ENCODE assay signal across 33 cellular contexts in the genomic region with DNA sequence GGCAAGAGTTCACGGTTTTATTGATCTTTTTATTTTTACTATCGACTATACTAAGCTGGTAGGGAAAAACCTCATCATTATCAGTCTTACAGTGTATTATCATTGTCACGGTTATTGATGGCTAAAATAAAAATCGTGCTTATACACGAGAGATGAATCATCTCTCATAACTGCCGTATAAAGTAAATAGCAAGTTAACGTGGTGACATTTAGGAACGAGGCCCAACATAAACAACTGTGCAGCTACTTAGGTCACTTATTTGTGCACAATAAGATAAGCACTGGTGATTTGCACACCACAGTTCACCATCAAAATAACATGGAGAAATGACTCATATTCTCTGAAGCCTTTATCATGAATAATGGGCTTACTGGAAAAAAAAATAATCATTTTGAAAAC.
DNase-seq lines count a peak whose midpoint lies in the region; ATAC-seq, FAIRE-seq and TF ChIP-seq lines count a peak whose summit lies in the region.
"Had no signal": no experiment of that assay in that cellular context is flagged by ENCODE, and none has a peak within 500 bp of the region (broad histone marks: within the 10 kb centered on the region; RNA-seq: fewer than 3 reads in every experiment).

No MANE protein-coding gene starts in this region.

- H3K36me3 ChIP-seq in BLaER1 (no peaks in the 10 kb centered on the region), astrocyte (ENCODE audit: insufficient read depth, low read length) (no peaks in the 10 kb centered on the region)
- H3K36me3 ChIP-seq: esophagus muscularis mucosa, gastroesophageal sphincter, lower lobe of right lung, neutrophil, prostate gland, right lobe of liver, stomach, uterus had no signal

- H3K4me3 ChIP-seq in BLaER1 = no peak overlapping the region
- no peak overlapping the region for H3K4me3 ChIP-seq in astrocyte (ENCODE audit: insufficient read depth, low read depth, low read length)
- H3K4me3 ChIP-seq in fibroblast of the aortic adventitia (ENCODE audit: low read depth, low read length) = no peak overlapping the region
- H3K4me3 ChIP-seq: body of pancreas, dorsolateral prefrontal cortex, esophagus muscularis mucosa, gastroesophageal sphincter, lower lobe of right lung, prostate gland, right lobe of liver, stomach, uterus had no signal

- H3K4me2 ChIP-seq in BLaER1 = peak overlapping the region; percentile 43
- peak overlapping the region; percentile 8 for H3K4me2 ChIP-seq in astrocyte (ENCODE audit: low read length)

- no peaks in the 10 kb centered on the region for H3K79me2 ChIP-seq in astrocyte (ENCODE audit: insufficient read depth, low read length)

- TF ChIP-seq CTCF in astrocyte (IDR thresholded peaks at IDR 0.05; ENCODE audit: insufficient read depth, low read depth, low read length) (no peak), fibroblast of the aortic adventitia (IDR thresholded peaks at IDR 0.05; ENCODE audit: insufficient read depth, low read length) (no peak)

- H4K20me1 ChIP-seq in BLaER1 (no peaks in the 10 kb centered on the region), astrocyte (ENCODE audit: insufficient read depth, low read length) (no peaks in the 10 kb centered on the region)

- peaks cover 26% of the 10 kb centered on the region for H3K4me1 Mint-ChIP-seq in astrocyte (ENCODE audit: low read depth, unreplicated experiment)
- H3K4me1 Mint-ChIP-seq: activated B cell treated with CpG ODN at 0.5 μM for 24 hours; IgD-negative memory B cell; naive thymus-derived CD4-positive, alpha-beta T cell; T-cell had no signal

- H3K9me3 ChIP-seq in BLaER1 (no peaks in the 10 kb centered on the region), astrocyte (ENCODE audit: insufficient read depth, low read depth, low read length) (no peaks in the 10 kb centered on the region)
- H3K9me3 ChIP-seq: body of pancreas, esophagus muscularis mucosa, gastroesophageal sphincter, lower lobe of right lung, neutrophil, prostate gland, right lobe of liver, stomach, uterus had no signal

- H2AFZ ChIP-seq in astrocyte (ENCODE audit: low read depth, low read length) = no peak overlapping the region

- H3K4me1 ChIP-seq in BLaER1 (peaks cover 22% of the 10 kb centered on the region), astrocyte (ENCODE audit: insufficient read depth, low read length) (peaks cover 11% of the 10 kb centered on the region)
- H3K4me1 ChIP-seq: body of pancreas, esophagus muscularis mucosa, gastroesophageal sphincter, lower lobe of right lung, prostate gland, right lobe of liver, stomach, uterus had no signal

- no peaks in the 10 kb centered on the region for H3K27me3 Mint-ChIP-seq in astrocyte (ENCODE audit: low read depth, unreplicated experiment)
- H3K27me3 Mint-ChIP-seq: activated B cell treated with CpG ODN at 0.5 μM for 24 hours; IgD-negative memory B cell; naive thymus-derived CD4-positive, alpha-beta T cell; T-cell had no signal

- POLR2A ChIA-PET in HEK293T (lab: Yijun Ruan, JAX) = no interaction called here

- no peak overlapping the region for H3K27ac Mint-ChIP-seq in astrocyte (ENCODE audit: unreplicated experiment)
- H3K27ac Mint-ChIP-seq: activated B cell treated with CpG ODN at 0.5 μM for 24 hours; activated T-cell treated with anti-CD3 and anti-CD28 coated beads, Interleukin-2, amount 50 U/mL, for 72 hours; IgD-negative memory B cell; naive thymus-derived CD4-positive, alpha-beta T cell; T-cell had no signal

- FAIRE-seq in astrocyte (lab: Jason Lieb, UNC) = peak; percentile 76
- FAIRE-seq: endometrium, H54 had no signal

- no peak overlapping the region for H3K9ac ChIP-seq in BLaER1
- H3K9ac ChIP-seq in astrocyte (ENCODE audit: low read length) = no peak overlapping the region

- H3K36me3 Mint-ChIP-seq in astrocyte (ENCODE audit: low read depth, unreplicated experiment) = no peaks in the 10 kb centered on the region
- H3K36me3 Mint-ChIP-seq: IgD-negative memory B cell; naive thymus-derived CD4-positive, alpha-beta T cell; T-cell had no signal

- H3K27me3 ChIP-seq in BLaER1 = no peaks in the 10 kb centered on the region
- H3K27me3 ChIP-seq in astrocyte (ENCODE audit: insufficient read depth, low read length) = no peaks in the 10 kb centered on the region
- H3K27me3 ChIP-seq: body of pancreas, esophagus muscularis mucosa, gastroesophageal sphincter, neutrophil, right lobe of liver, stomach, uterus had no signal

- DNase-seq in HEK293T (ENCODE audit: extremely low spot score) (no peak), astrocyte (ENCODE audit: low read depth) (peak; percentile 91), fibroblast of the aortic adventitia (ENCODE audit: low read depth) (peak; percentile 78), NCI-H1930 (lab: John Stamatoyannopoulos, UW) (no peak)
- no peak for DNase-seq in activated CD8-positive, alpha-beta memory T cell treated with anti-CD3 and anti-CD28 coated beads for 24 hours
- DNase-seq: activated B cell treated with CpG ODN at 0.5 μM for 24 hours; activated T-cell treated with anti-CD3 and anti-CD28 coated beads, Interleukin-2, amount 50 U/mL, for 72 hours; body of pancreas; DMS153; dorsolateral prefrontal cortex; lower lobe of right lung; naive thymus-derived CD4-positive, alpha-beta T cell; NCI-H1048; NCI-H1694 treated with DMSO at 0.1 percent for 48 hours; NCI-H2171; NCI-H510A; right lobe of liver; stimulated activated CD4-positive, alpha-beta T cell treated with anti-CD3 and anti-CD28 coated beads, Interleukin-12 subunit alpha, Interleukin-12 subunit beta, amount 100 ng/mL, for 4 hours; stimulated activated CD4-positive, alpha-beta T cell treated with anti-CD3 and anti-CD28 coated beads, Interleukin-4, amount 100 ng/mL, for 1 hour; stomach; T-cell; uterus had no signal

- CTCF ChIA-PET in HEK293T (lab: Yijun Ruan, JAX) = no interaction called here

- H3K27ac ChIP-seq in BLaER1 (no peak overlapping the region), astrocyte (ENCODE audit: low read depth, low read length) (peak overlapping the region; percentile 42)
- H3K27ac ChIP-seq: body of pancreas, dorsolateral prefrontal cortex, esophagus muscularis mucosa, gastroesophageal sphincter, lower lobe of right lung, neutrophil, prostate gland, right lobe of liver, RWPE1, stomach, uterus had no signal

- no peak for ATAC-seq in HG03571 (IDR thresholded peaks at IDR 0.05; ENCODE audit: unreplicated experiment)
- ATAC-seq in HG03139 (IDR thresholded peaks at IDR 0.05; ENCODE audit: unreplicated experiment) = no peak
- ATAC-seq: activated T-cell treated with anti-CD3 and anti-CD28 coated beads, Interleukin-2, amount 50 U/mL, for 72 hours; body of pancreas; gastroesophageal sphincter; lower lobe of right lung; naive thymus-derived CD4-positive, alpha-beta T cell; right lobe of liver; T-cell had no signal

- H3K9me3 Mint-ChIP-seq in astrocyte (ENCODE audit: unreplicated experiment) = no peaks in the 10 kb centered on the region

- H3K4me3 Mint-ChIP-seq in astrocyte (ENCODE audit: unreplicated experiment) = no peak overlapping the region
- H3K4me3 Mint-ChIP-seq: activated B cell treated with CpG ODN at 0.5 μM for 24 hours; activated T-cell treated with anti-CD3 and anti-CD28 coated beads, Interleukin-2, amount 50 U/mL, for 72 hours; IgD-negative memory B cell; naive thymus-derived CD4-positive, alpha-beta T cell; T-cell had no signal

TF ChIP-seq in HEK293T, 16 proteins besides CTCF, POLR2A, EP300 and RAD21:
- no peak for TF ChIP-seq FOXK2 (IDR thresholded peaks at IDR 0.05)
- TF ChIP-seq, protein P1, sequence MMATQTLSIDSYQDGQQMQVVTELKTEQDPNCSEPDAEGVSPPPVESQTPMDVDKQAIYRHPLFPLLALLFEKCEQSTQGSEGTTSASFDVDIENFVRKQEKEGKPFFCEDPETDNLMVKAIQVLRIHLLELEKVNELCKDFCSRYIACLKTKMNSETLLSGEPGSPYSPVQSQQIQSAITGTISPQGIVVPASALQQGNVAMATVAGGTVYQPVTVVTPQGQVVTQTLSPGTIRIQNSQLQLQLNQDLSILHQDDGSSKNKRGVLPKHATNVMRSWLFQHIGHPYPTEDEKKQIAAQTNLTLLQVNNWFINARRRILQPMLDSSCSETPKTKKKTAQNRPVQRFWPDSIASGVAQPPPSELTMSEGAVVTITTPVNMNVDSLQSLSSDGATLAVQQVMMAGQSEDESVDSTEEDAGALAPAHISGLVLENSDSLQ (IDR thresholded peaks at IDR 0.05) = peak; percentile 3; the same call in 1 of the 2 replicates

Comparison
In these comparisons a context has a peak if more than half of its experiments do, and no peak if none do; other contexts are left out.
1. DNase-seq: peak in astrocyte (single experiment) and fibroblast of the aortic adventitia (single experiment); none in HEK293T (single experiment), activated CD8-positive, alpha-beta memory T cell treated with anti-CD3 and anti-CD28 coated beads for 24 hours (single experiment) and NCI-H1930 (0 of 2).